ENCODE assay signal across 8 cellular contexts in genomic region chr1:207868769-207869721, GRCh38. TPM values are rescaled to one million over a fixed set of nuclear protein-coding genes. Genes with fewer than 3 reads are reported as not detected.
DNase-seq lines count a peak whose midpoint lies in the region; ATAC-seq and TF ChIP-seq lines count a peak whose summit lies in the region.

No MANE protein-coding gene starts in this region.

- H3K4me1 ChIP-seq in CD4-positive, CD25-positive, alpha-beta regulatory T cell (ENCODE audit: control insufficient read depth, insufficient read depth, low read length, poor library complexity, severe bottlenecking) = peaks cover 83% of the 10 kb centered on the region
- peaks cover 14% of the 10 kb centered on the region for H3K4me1 ChIP-seq in mesodermal cell (ENCODE audit: control insufficient read depth, insufficient read depth, low read length, poor library complexity, severe bottlenecking)

- H3K27ac ChIP-seq in CD4-positive, CD25-positive, alpha-beta regulatory T cell (ENCODE audit: insufficient read depth, low read length, poor library complexity, severe bottlenecking) = peak overlapping the region; percentile 81
- H3K27ac ChIP-seq in mesodermal cell (ENCODE audit: low read depth, low read length, severe bottlenecking) = no peak overlapping the region

- peak overlapping the region; percentile 20 to 97 (median 92) for H3K27ac Mint-ChIP-seq in CD4-positive, CD25-positive, alpha-beta regulatory T cell
- H3K27ac Mint-ChIP-seq in endothelial cell (ENCODE audit: unreplicated experiment) = peak overlapping the region; percentile 16

- peaks cover 0 to 1% (median 0%) of the 10 kb centered on the region in 7 donors for H3K9me3 Mint-ChIP-seq in CD4-positive, CD25-positive, alpha-beta regulatory T cell
- no peaks in the 10 kb centered on the region for H3K9me3 Mint-ChIP-seq in endothelial cell (ENCODE audit: unreplicated experiment)

- peak; percentile 67 to 79 (median 77) for DNase-seq in CD4-positive, CD25-positive, alpha-beta regulatory T cell
- DNase-seq in NCI-H82 treated with DMSO at 0.1 percent for 48 hours (lab: John Stamatoyannopoulos, UW; ENCODE audit: unreplicated experiment) = peak; percentile 15
- DNase-seq in activated CD8-positive, alpha-beta memory T cell treated with anti-CD3 and anti-CD28 coated beads, Interleukin-2, amount 50 U/mL, for 48 hours = peak; percentile 90
- DNase-seq in endothelial cell (ENCODE audit: low spot score) = peak; percentile 90
- DNase-seq in stimulated activated CD8-positive, alpha-beta memory T cell treated with anti-CD3 and anti-CD28 coated beads, Interleukin-2, amount 100 ng/mL, for 1 hour (ENCODE audit: low read depth in 2 of 2) = peak; percentile 35 to 40

- peak; percentile 97 for TF ChIP-seq CTCF in endothelial cell (IDR thresholded peaks at IDR 0.05; ENCODE audit: unreplicated experiment)

- peaks cover 6% of the 10 kb centered on the region for H3K36me3 ChIP-seq in CD4-positive, CD25-positive, alpha-beta regulatory T cell (ENCODE audit: control insufficient read depth, insufficient read depth, low read length)
- H3K36me3 ChIP-seq in mesodermal cell (ENCODE audit: control insufficient read depth, insufficient read depth, low read length) = peaks cover 2% of the 10 kb centered on the region

- no peaks in the 10 kb centered on the region for H3K27me3 ChIP-seq in CD4-positive, CD25-positive, alpha-beta regulatory T cell (ENCODE audit: control insufficient read depth, insufficient read depth, low read length)

- H3K9me3 ChIP-seq in CD4-positive, CD25-positive, alpha-beta regulatory T cell (ENCODE audit: control insufficient read depth in 2 of 2, low read length in 2 of 2) = no peaks in the 10 kb centered on the region
- no peaks in the 10 kb centered on the region for H3K9me3 ChIP-seq in mesodermal cell (ENCODE audit: control insufficient read depth, low read length)

- TF ChIP-seq POLR2A in GM19099 (IDR thresholded peaks at IDR 0.05; ENCODE audit: extremely low read depth, insufficient read length, low read depth) = peak; percentile 69

- peak; percentile 76 to 77 for ATAC-seq in CD4-positive, CD25-positive, alpha-beta regulatory T cell (ENCODE audit: low read depth in 2 of 2)
- ATAC-seq in HG03354 (IDR thresholded peaks at IDR 0.05; ENCODE audit: poor library complexity, severe bottlenecking, unreplicated experiment) = peak; percentile 65

- peaks cover 32 to 89% (median 70%) of the 10 kb centered on the region in 4 donors for H3K4me1 Mint-ChIP-seq in CD4-positive, CD25-positive, alpha-beta regulatory T cell
- peaks cover 58% of the 10 kb centered on the region for H3K4me1 Mint-ChIP-seq in endothelial cell (ENCODE audit: unreplicated experiment)

- peak overlapping the region; percentile 95 for H3K4me3 ChIP-seq in CD4-positive, CD25-positive, alpha-beta regulatory T cell (ENCODE audit: low read depth, low read length)
- H3K4me3 ChIP-seq in mesodermal cell (ENCODE audit: extremely low read depth, insufficient read depth, low read length, poor library complexity, severe bottlenecking) = peak overlapping the region; percentile 50

- peak overlapping the region; percentile 66 to 97 (median 96) for H3K4me3 Mint-ChIP-seq in CD4-positive, CD25-positive, alpha-beta regulatory T cell
- peak overlapping the region; percentile 91 for H3K4me3 Mint-ChIP-seq in endothelial cell (ENCODE audit: unreplicated experiment)

- no peaks in the 10 kb centered on the region for H3K27me3 Mint-ChIP-seq in CD4-positive, CD25-positive, alpha-beta regulatory T cell
- peaks cover 21% of the 10 kb centered on the region for H3K27me3 Mint-ChIP-seq in endothelial cell (ENCODE audit: unreplicated experiment)

- H3K36me3 Mint-ChIP-seq in CD4-positive, CD25-positive, alpha-beta regulatory T cell = peaks cover 18% of the 10 kb centered on the region
- peaks cover 17% of the 10 kb centered on the region for H3K36me3 Mint-ChIP-seq in endothelial cell (ENCODE audit: low read depth, unreplicated experiment)

- 4 to 7% methylated on average over 49 to 74 of the region's 87 CpGs for WGBS in mesodermal cell (ENCODE audit: insufficient coverage in 2 of 2), 2 experiments

RNA-seq across cellular contexts. Expression of gene CD34, which starts 41.9 kb away (rescaled TPM):
- total RNA-seq in CD4-positive, CD25-positive, alpha-beta regulatory T cell = 1.9 TPM
- polyA plus RNA-seq in CD4-positive, CD25-positive, alpha-beta regulatory T cell = under 1 TPM in 1 of 4 donors, not detected in 3; 0.02 TPM
- 277 TPM for total RNA-seq in endothelial cell (ENCODE audit: unreplicated experiment)
- 33.7 TPM for polyA plus RNA-seq in mesodermal cell (2013, experiment 1 of 2)
- polyA plus RNA-seq in mesodermal cell (2013, experiment 2 of 2) = 21.7 TPM

Comparison
In these comparisons a context has a peak if more than half of its experiments do, and no peak if none do; other contexts are left out.
1. DNase-seq: peak in every context shown above with its lines; median percentile 90 in activated CD8-positive, alpha-beta memory T cell treated with anti-CD3 and anti-CD28 coated beads, Interleukin-2, amount 50 U/mL, for 48 hours; 90 in endothelial cell; 77 in CD4-positive, CD25-positive, alpha-beta regulatory T cell; 38 in stimulated activated CD8-positive, alpha-beta memory T cell treated with anti-CD3 and anti-CD28 coated beads, Interleukin-2, amount 100 ng/mL, for 1 hour; 15 in NCI-H82 treated with DMSO at 0.1 percent for 48 hours.
2. RNA of gene CD34, which starts 41.9 kb away (total RNA-seq): 277 TPM in endothelial cell (single experiment); 1.9 TPM in CD4-positive, CD25-positive, alpha-beta regulatory T cell (single experiment); every median in the first group is over 10 times any median in the second.